Comparison of ENCODE assay signal across 18 cellular contexts in genomic region chr7:148867571-148868377, GRCh38. TPM values are rescaled to one million over a fixed set of nuclear protein-coding genes. Genes with fewer than 3 reads are reported as not detected.
DNase-seq lines count a peak whose midpoint lies in the region; ATAC-seq and TF ChIP-seq lines count a peak whose summit lies in the region.
"Had no signal": no experiment of that assay in that cellular context is flagged by ENCODE, and none has a peak within 500 bp of the region (broad histone marks: within the 10 kb centered on the region; RNA-seq: fewer than 3 reads in every experiment).

No MANE protein-coding gene starts in this region.

- H2AFZ ChIP-seq in Karpas-422 (ENCODE audit: low read length) (no peak overlapping the region), SU-DHL-6 (ENCODE audit: low read depth, low read length, severe bottlenecking) (no peak overlapping the region)

- H3K9me3 ChIP-seq in Karpas-422 (ENCODE audit: low read length), result peaks cover 4% of the 10 kb centered on the region; the same call in 1 of the 2 replicates
- no peaks in the 10 kb centered on the region for H3K9me3 ChIP-seq in SU-DHL-6 (ENCODE audit: insufficient read depth, low read length)
- H3K9me3 ChIP-seq: ovary had no signal

- H3K4me2 ChIP-seq in Karpas-422 (ENCODE audit: low read depth, low read length, poor library complexity, severe bottlenecking) (peak overlapping the region; percentile 54), SU-DHL-6 (ENCODE audit: low read depth, low read length, poor library complexity, severe bottlenecking) (peak overlapping the region; percentile 33)

- H3K36me3 ChIP-seq in Karpas-422 (ENCODE audit: insufficient read depth, low read length) (peaks cover 22% of the 10 kb centered on the region), SU-DHL-6 (ENCODE audit: low read length) (peaks cover 39% of the 10 kb centered on the region), brain microvascular endothelial cell (replicated peaks) (no peaks in the 10 kb centered on the region)
- H3K36me3 ChIP-seq: ovary, sigmoid colon had no signal

- H3K27me3 ChIP-seq in Karpas-422 (ENCODE audit: low read length) (no peaks in the 10 kb centered on the region), SU-DHL-6 (ENCODE audit: low read length) (no peaks in the 10 kb centered on the region), brain microvascular endothelial cell (replicated peaks) (no peaks in the 10 kb centered on the region)
- H3K27me3 ChIP-seq: ovary, sigmoid colon had no signal

- peaks cover 38% of the 10 kb centered on the region for H3K36me3 Mint-ChIP-seq in activated naive CD4-positive, alpha-beta T cell treated with anti-CD3 and anti-CD28 coated beads for 36 hours (ENCODE audit: low read depth)
- peaks cover 45% of the 10 kb centered on the region for H3K36me3 Mint-ChIP-seq in nephron progenitor cell (ENCODE audit: low read depth)

- ATAC-seq in GM21367 (IDR thresholded peaks at IDR 0.05; ENCODE audit: unreplicated experiment), result no peak
- ATAC-seq: CD8-positive, alpha-beta T cell; effector memory CD8-positive, alpha-beta T cell; stimulated activated naive CD8-positive, alpha-beta T cell treated with anti-CD3 and anti-CD28 coated beads, Interleukin-15, Interleukin-2, amounts not matched to agents 100 U/mL and 50 U/mL, for 24 hours had no signal

- peak overlapping the region; percentile 46 for H3K27ac Mint-ChIP-seq in activated naive CD4-positive, alpha-beta T cell treated with anti-CD3 and anti-CD28 coated beads for 36 hours
- H3K27ac Mint-ChIP-seq in nephron progenitor cell, result peak overlapping the region; percentile 24
- H3K27ac Mint-ChIP-seq: activated T-helper 1 cell treated with anti-CD3 and anti-CD28 coated beads, Interleukin-12 subunit alpha, Interleukin-12 subunit beta, Interleukin-2, Interleukin-4 antibody, amounts not matched to agents 30 ng/mL and 10 ng/mL and 1 ng/mL, durations not matched to agents 14 hours and 24 hours and 36 hours; CD8-positive, alpha-beta T cell; type B pancreatic cell had no signal

- H4K20me1 ChIP-seq in Karpas-422 (ENCODE audit: insufficient read depth, low read depth, low read length) (no peaks in the 10 kb centered on the region), SU-DHL-6 (ENCODE audit: low read depth, low read length) (peaks cover 12% of the 10 kb centered on the region; the same call in 1 of the 2 replicates)

- in situ Hi-C loops in brain microvascular endothelial cell (cut with HindIII; ENCODE audit: low pct_ligation_motif_present, low sequenced_read_pairs), result no loop called here

- H3K4me1 ChIP-seq in Karpas-422 (ENCODE audit: low read length), result peaks cover 71% of the 10 kb centered on the region
- H3K4me1 ChIP-seq: sigmoid colon had no signal

- H3K9me2 ChIP-seq in Karpas-422 (replicated peaks; ENCODE audit: insufficient read depth, low read length) (no peaks in the 10 kb centered on the region), SU-DHL-6 (replicated peaks; ENCODE audit: insufficient read depth, low read length) (no peaks in the 10 kb centered on the region)

- no peaks in the 10 kb centered on the region for H3K27me3 Mint-ChIP-seq in activated naive CD4-positive, alpha-beta T cell treated with anti-CD3 and anti-CD28 coated beads for 36 hours (ENCODE audit: low read depth)
- H3K27me3 Mint-ChIP-seq in nephron progenitor cell (ENCODE audit: low read depth, poor library complexity), result no peaks in the 10 kb centered on the region
- H3K27me3 Mint-ChIP-seq: effector memory CD8-positive, alpha-beta T cell; type B pancreatic cell had no signal

- H3K4me1 Mint-ChIP-seq in activated naive CD4-positive, alpha-beta T cell treated with anti-CD3 and anti-CD28 coated beads for 36 hours (ENCODE audit: low read depth), result peaks cover 64% of the 10 kb centered on the region
- H3K4me1 Mint-ChIP-seq in nephron progenitor cell, result peaks cover 10% of the 10 kb centered on the region

- peak overlapping the region; percentile 43 for H3K9ac ChIP-seq in Karpas-422 (ENCODE audit: low read length)
- no peak overlapping the region for H3K9ac ChIP-seq in SU-DHL-6 (ENCODE audit: low read length)

- TF ChIP-seq CTCF in SU-DHL-6 (IDR thresholded peaks at IDR 0.05; ENCODE audit: insufficient read depth, low read length, poor library complexity, severe bottlenecking), result no peak
- TF ChIP-seq CTCF in nephron progenitor cell (IDR thresholded peaks at IDR 0.05), result no peak
- no peak for TF ChIP-seq CTCF in brain microvascular endothelial cell (IDR thresholded peaks at IDR 0.05; ENCODE audit: low read depth, low read length, missing control alignments)

- CTCF ChIA-PET in activated naive CD4-positive, alpha-beta T cell treated with anti-CD3 and anti-CD28 coated beads for 36 hours (lab: Charles Lee), result no interaction called here

- intact Hi-C loops in activated naive CD4-positive, alpha-beta T cell treated with anti-CD3 and anti-CD28 coated beads for 36 hours (cut with micrococcal nuclease), result no loop called here

- no peak for DNase-seq in activated naive CD4-positive, alpha-beta T cell treated with anti-CD3 and anti-CD28 coated beads for 36 hours
- DNase-seq in activated naive CD4-positive, alpha-beta T cell treated with Interleukin-2 at 50 U/mL for 16 hours, result no peak
- peak; percentile 90 for DNase-seq in Karpas-422
- DNase-seq in nephron progenitor cell, result no peak
- no peak for DNase-seq in brain microvascular endothelial cell
- no peak for DNase-seq in NCI-H1092 (lab: John Stamatoyannopoulos, UW)
- DNase-seq: anterior cingulate cortex; CD8-positive, alpha-beta T cell; cerebellar nuclear complex; effector memory CD8-positive, alpha-beta T cell; NCI-H146; ovary; sigmoid colon; stimulated activated naive CD8-positive, alpha-beta T cell treated with anti-CD3 and anti-CD28 coated beads, Interleukin-15, Interleukin-2, amounts not matched to agents 100 U/mL and 50 U/mL, for 24 hours had no signal

- H3F3A ChIP-seq in SU-DHL-6 (ENCODE audit: insufficient read depth), result peaks cover 30% of the 10 kb centered on the region

- H3K79me2 ChIP-seq in Karpas-422 (ENCODE audit: low read length), result peaks cover 98% of the 10 kb centered on the region
- peaks cover 99% of the 10 kb centered on the region for H3K79me2 ChIP-seq in SU-DHL-6 (ENCODE audit: insufficient read depth, low read length)

- H3K4me3 ChIP-seq in Karpas-422 (ENCODE audit: low read length) (peak overlapping the region; percentile 33; the same call in 1 of the 2 replicates), SU-DHL-6 (ENCODE audit: insufficient read depth, low read length, poor library complexity, severe bottlenecking) (peak overlapping the region; percentile 10), brain microvascular endothelial cell (ENCODE audit: low read depth, low read length) (no peak overlapping the region)
- H3K4me3 ChIP-seq: ovary, sigmoid colon had no signal

- H3K9me3 Mint-ChIP-seq in activated naive CD4-positive, alpha-beta T cell treated with anti-CD3 and anti-CD28 coated beads for 36 hours, result peaks cover 11% of the 10 kb centered on the region
- H3K9me3 Mint-ChIP-seq in nephron progenitor cell, result peaks cover 17% of the 10 kb centered on the region

- H3K27ac ChIP-seq in Karpas-422 (ENCODE audit: low read length) (peak overlapping the region; percentile 93), SU-DHL-6 (ENCODE audit: low read depth, low read length) (peak overlapping the region; percentile 66), brain microvascular endothelial cell (no peak overlapping the region)
- H3K27ac ChIP-seq: ovary, sigmoid colon had no signal

- no peak overlapping the region for H3K4me3 Mint-ChIP-seq in activated naive CD4-positive, alpha-beta T cell treated with anti-CD3 and anti-CD28 coated beads for 36 hours
- no peak overlapping the region for H3K4me3 Mint-ChIP-seq in nephron progenitor cell
- H3K4me3 Mint-ChIP-seq: activated T-helper 1 cell treated with anti-CD3 and anti-CD28 coated beads, Interleukin-12 subunit alpha, Interleukin-12 subunit beta, Interleukin-2, Interleukin-4 antibody, amounts not matched to agents 30 ng/mL and 10 ng/mL and 1 ng/mL, durations not matched to agents 14 hours and 24 hours and 36 hours; CD8-positive, alpha-beta T cell; effector memory CD8-positive, alpha-beta T cell; type B pancreatic cell had no signal

RNA-seq across cellular contexts. Expression of gene EZH2, which starts 16.3 kb away (rescaled TPM):
- total RNA-seq in activated naive CD4-positive, alpha-beta T cell treated with anti-CD3 and anti-CD28 coated beads for 36 hours, result 100 to 1,000 TPM; 132 to 133 TPM
- total RNA-seq in Karpas-422 (2014; rRNA removed; shearing (Covaris generic); ENCODE audit: low replicate concordance), result 53.3 and 57.3 TPM in 2 replicates
